1 cellular context compared by ENCODE assay signal in genomic region chr7:99042957-99043356, GRCh38.
TF ChIP-seq lines count a peak whose summit lies in the region.

No MANE protein-coding gene starts in this region.

TF ChIP-seq in IMR-90, 13 proteins besides CTCF, POLR2A, EP300 and RAD21:
- TF ChIP-seq MXI1 (IDR thresholded peaks at IDR 0.05; ENCODE audit: borderline replicate concordance, low read depth, low read length) (no peak), MAZ (IDR thresholded peaks at IDR 0.05; ENCODE audit: borderline replicate concordance, low read depth, low read length) (no peak), BHLHE40 (IDR thresholded peaks at IDR 0.05; ENCODE audit: low read depth, low read length) (no peak), MAFK (IDR thresholded peaks at IDR 0.05; ENCODE audit: low read depth, low read length) (no peak), NFE2L2 (IDR thresholded peaks at IDR 0.05; ENCODE audit: low read depth, low read length) (no peak), CHD1 (IDR thresholded peaks at IDR 0.05; ENCODE audit: low read depth, low read length) (no peak), FOS (IDR thresholded peaks at IDR 0.05; ENCODE audit: low read depth, low read length) (no peak), RCOR1 (IDR thresholded peaks at IDR 0.05; ENCODE audit: insufficient replicate concordance, low read length) (no peak), CEBPB (IDR thresholded peaks at IDR 0.05; ENCODE audit: low read depth, low read length) (no peak), RFX5 (IDR thresholded peaks at IDR 0.05; ENCODE audit: low read depth, low read length) (no peak), SMC3 (IDR thresholded peaks at IDR 0.05; ENCODE audit: low read depth, low read length) (no peak)
- TF ChIP-seq, protein P1, sequence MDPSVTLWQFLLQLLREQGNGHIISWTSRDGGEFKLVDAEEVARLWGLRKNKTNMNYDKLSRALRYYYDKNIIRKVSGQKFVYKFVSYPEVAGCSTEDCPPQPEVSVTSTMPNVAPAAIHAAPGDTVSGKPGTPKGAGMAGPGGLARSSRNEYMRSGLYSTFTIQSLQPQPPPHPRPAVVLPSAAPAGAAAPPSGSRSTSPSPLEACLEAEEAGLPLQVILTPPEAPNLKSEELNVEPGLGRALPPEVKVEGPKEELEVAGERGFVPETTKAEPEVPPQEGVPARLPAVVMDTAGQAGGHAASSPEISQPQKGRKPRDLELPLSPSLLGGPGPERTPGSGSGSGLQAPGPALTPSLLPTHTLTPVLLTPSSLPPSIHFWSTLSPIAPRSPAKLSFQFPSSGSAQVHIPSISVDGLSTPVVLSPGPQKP (IDR thresholded peaks at IDR 0.05; ENCODE audit: borderline replicate concordance, low read depth, low read length) = no peak
- TF ChIP-seq, protein P2, sequence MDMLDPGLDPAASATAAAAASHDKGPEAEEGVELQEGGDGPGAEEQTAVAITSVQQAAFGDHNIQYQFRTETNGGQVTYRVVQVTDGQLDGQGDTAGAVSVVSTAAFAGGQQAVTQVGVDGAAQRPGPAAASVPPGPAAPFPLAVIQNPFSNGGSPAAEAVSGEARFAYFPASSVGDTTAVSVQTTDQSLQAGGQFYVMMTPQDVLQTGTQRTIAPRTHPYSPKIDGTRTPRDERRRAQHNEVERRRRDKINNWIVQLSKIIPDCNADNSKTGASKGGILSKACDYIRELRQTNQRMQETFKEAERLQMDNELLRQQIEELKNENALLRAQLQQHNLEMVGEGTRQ (IDR thresholded peaks at IDR 0.05; ENCODE audit: low read depth, low read length) = no peak
